Comparison of ENCODE assay signal across 11 cellular contexts in genomic region chrX:48523682-48524081, GRCh38. TPM values are rescaled to one million over a fixed set of nuclear protein-coding genes. Genes with fewer than 3 reads are reported as not detected.
DNase-seq lines count a peak whose midpoint lies in the region; ATAC-seq and TF ChIP-seq lines count a peak whose summit lies in the region.
"Had no signal": no experiment of that assay in that cellular context is flagged by ENCODE, and none has a peak within 500 bp of the region (broad histone marks: within the 10 kb centered on the region; RNA-seq: fewer than 3 reads in every experiment).

No MANE protein-coding gene starts in this region.

- intact Hi-C loops in activated T-helper 2 cell treated with anti-CD3 and anti-CD28 coated beads, Interferon-gamma antibody, Interleukin-2, Interleukin-4, amounts not matched to agents 10 μg/mL and 5 μg/mL and 100 μg/mL, durations not matched to agents 14 hours and 24 hours and 36 hours (cut with micrococcal nuclease), result loop anchor here (5.0 kb wide), 3 partner anchors 46 to 74 kb away; partner anchors contain the start of genes FTSJ1, RBM3 and WDR13
- intact Hi-C loops in natural killer cell (cut with micrococcal nuclease), result loop anchor here (5.0 kb wide), 1 partner anchor 46 kb away; the partner anchor contains the start of gene FTSJ1

- H3K36me3 Mint-ChIP-seq in activated T-helper 2 cell treated with anti-CD3 and anti-CD28 coated beads, Interferon-gamma antibody, Interleukin-2, Interleukin-4, amounts not matched to agents 10 μg/mL and 5 μg/mL and 100 μg/mL, durations not matched to agents 14 hours and 24 hours and 36 hours (ENCODE audit: low read depth), result peaks cover 41% of the 10 kb centered on the region
- no peaks in the 10 kb centered on the region for H3K36me3 Mint-ChIP-seq in natural killer cell

- H3K4me3 Mint-ChIP-seq in activated T-helper 2 cell treated with anti-CD3 and anti-CD28 coated beads, Interferon-gamma antibody, Interleukin-2, Interleukin-4, amounts not matched to agents 10 μg/mL and 5 μg/mL and 100 μg/mL, durations not matched to agents 14 hours and 24 hours and 36 hours (ENCODE audit: low read depth), result peak overlapping the region; percentile 89
- H3K4me3 Mint-ChIP-seq in natural killer cell, result peak overlapping the region; percentile 72

- peak overlapping the region; percentile 68 for H3K4me3 ChIP-seq in HL-60 (replicated peaks; ENCODE audit: insufficient read depth, low read length)

- peak; percentile 15 for DNase-seq in SIG-M5 treated with dmso at 0.1 percent for 504 hours (lab: John Stamatoyannopoulos, UW; ENCODE audit: unreplicated experiment)
- DNase-seq in SIG-M5 (lab: John Stamatoyannopoulos, UW), result no peak
- no peak for DNase-seq in HL-60 (ENCODE audit: low read depth in 1 of 2, low spot score in 1 of 2)
- DNase-seq in activated T-helper 2 cell treated with anti-CD3 and anti-CD28 coated beads, Interferon-gamma antibody, Interleukin-2, Interleukin-4, amounts not matched to agents 10 μg/mL and 5 μg/mL and 100 μg/mL, durations not matched to agents 14 hours and 24 hours and 36 hours (ENCODE audit: low spot score), result no peak
- DNase-seq in natural killer cell, result no peak
- DNase-seq in occipital lobe (lab: John Stamatoyannopoulos, UW), result no peak
- DNase-seq: activated CD4-positive, alpha-beta T cell treated with anti-CD3 and anti-CD28 coated beads, Interleukin-2, amount 50 U/mL, for 48 hours; NCI-H2171 treated with DMSO at 0.1 percent for 48 hours had no signal

- H3K27me3 ChIP-seq in HL-60 (ENCODE audit: insufficient read depth, poor library complexity, severe bottlenecking), result no peaks in the 10 kb centered on the region

- ATAC-seq in natural killer cell, result no peak
- no peak for ATAC-seq in GM18870 (IDR thresholded peaks at IDR 0.05; ENCODE audit: unreplicated experiment)
- no peak for ATAC-seq in GM21723 (IDR thresholded peaks at IDR 0.05; ENCODE audit: unreplicated experiment)

- peaks cover 29% of the 10 kb centered on the region for H3K4me1 Mint-ChIP-seq in activated T-helper 2 cell treated with anti-CD3 and anti-CD28 coated beads, Interferon-gamma antibody, Interleukin-2, Interleukin-4, amounts not matched to agents 10 μg/mL and 5 μg/mL and 100 μg/mL, durations not matched to agents 14 hours and 24 hours and 36 hours (ENCODE audit: low read depth)
- H3K4me1 Mint-ChIP-seq in natural killer cell, result peaks cover 14 to 19% of the 10 kb centered on the region in 2 donors

- H3K27ac Mint-ChIP-seq in activated T-helper 2 cell treated with anti-CD3 and anti-CD28 coated beads, Interferon-gamma antibody, Interleukin-2, Interleukin-4, amounts not matched to agents 10 μg/mL and 5 μg/mL and 100 μg/mL, durations not matched to agents 14 hours and 24 hours and 36 hours, result peak overlapping the region; percentile 62
- peak overlapping the region; percentile 53 to 63 for H3K27ac Mint-ChIP-seq in natural killer cell
- H3K27ac Mint-ChIP-seq: dendritic cell treated with granulocyte-macrophage colony-stimulating factor and Interleukin-4, amounts not matched to agents 40 ng/mL and 50 ng/mL, for 4 days had no signal

- H3K27ac ChIP-seq in HL-60 (replicated peaks), result no peak overlapping the region

- H3K27me3 Mint-ChIP-seq in activated T-helper 2 cell treated with anti-CD3 and anti-CD28 coated beads, Interferon-gamma antibody, Interleukin-2, Interleukin-4, amounts not matched to agents 10 μg/mL and 5 μg/mL and 100 μg/mL, durations not matched to agents 14 hours and 24 hours and 36 hours (ENCODE audit: low read depth), result no peaks in the 10 kb centered on the region
- no peaks in the 10 kb centered on the region for H3K27me3 Mint-ChIP-seq in natural killer cell (ENCODE audit: low read depth in 2 of 2)
- H3K27me3 Mint-ChIP-seq: dendritic cell treated with granulocyte-macrophage colony-stimulating factor and Interleukin-4, amounts not matched to agents 40 ng/mL and 50 ng/mL, for 4 days had no signal

- TF ChIP-seq CTCF in HL-60 (IDR thresholded peaks at IDR 0.05; ENCODE audit: insufficient read depth, low read length) (no peak), natural killer cell (IDR thresholded peaks at IDR 0.05) (no peak)

- H3K9me3 Mint-ChIP-seq in activated T-helper 2 cell treated with anti-CD3 and anti-CD28 coated beads, Interferon-gamma antibody, Interleukin-2, Interleukin-4, amounts not matched to agents 10 μg/mL and 5 μg/mL and 100 μg/mL, durations not matched to agents 14 hours and 24 hours and 36 hours, result no peaks in the 10 kb centered on the region
- H3K9me3 Mint-ChIP-seq in natural killer cell, result no peaks in the 10 kb centered on the region
- H3K9me3 Mint-ChIP-seq: dendritic cell treated with granulocyte-macrophage colony-stimulating factor and Interleukin-4, amounts not matched to agents 40 ng/mL and 50 ng/mL, for 4 days had no signal

RNA-seq across cellular contexts. Expression of gene EBP, which starts 2.1 kb away (rescaled TPM):
- total RNA-seq in activated T-helper 2 cell treated with anti-CD3 and anti-CD28 coated beads, Interferon-gamma antibody, Interleukin-2, Interleukin-4, amounts not matched to agents 10 μg/mL and 5 μg/mL and 100 μg/mL, durations not matched to agents 14 hours and 24 hours and 36 hours, result 209 and 212 TPM in 2 replicates
- total RNA-seq in natural killer cell (100 to 1,000 TPM in 1 of 3 donors, 10 to 100 TPM in 2; 91.6 to 115 (median 97.6) TPM), occipital lobe (43.5 TPM)

RNA-seq across cellular contexts. Expression of gene PORCN, which starts 14.9 kb away (rescaled TPM):
- total RNA-seq in activated T-helper 2 cell treated with anti-CD3 and anti-CD28 coated beads, Interferon-gamma antibody, Interleukin-2, Interleukin-4, amounts not matched to agents 10 μg/mL and 5 μg/mL and 100 μg/mL, durations not matched to agents 14 hours and 24 hours and 36 hours, result 16.5 and 17.7 TPM in 2 replicates
- total RNA-seq in natural killer cell, result 10 to 100 TPM; 29.6 to 33.1 (median 31.1) TPM
- 5.5 TPM for total RNA-seq in occipital lobe

RNA-seq across cellular contexts. Expression of gene TBC1D25, which starts 15.8 kb away (rescaled TPM):
- total RNA-seq in activated T-helper 2 cell treated with anti-CD3 and anti-CD28 coated beads, Interferon-gamma antibody, Interleukin-2, Interleukin-4, amounts not matched to agents 10 μg/mL and 5 μg/mL and 100 μg/mL, durations not matched to agents 14 hours and 24 hours and 36 hours, result 16.0 and 18.3 TPM in 2 replicates
- total RNA-seq in natural killer cell, result 10 to 100 TPM; 34.9 to 41.8 (median 36.1) TPM
- total RNA-seq in occipital lobe, result 6.2 TPM

RNA-seq across cellular contexts. Expression of gene FTSJ1, which starts 47.7 kb away (rescaled TPM):
- total RNA-seq in activated T-helper 2 cell treated with anti-CD3 and anti-CD28 coated beads, Interferon-gamma antibody, Interleukin-2, Interleukin-4, amounts not matched to agents 10 μg/mL and 5 μg/mL and 100 μg/mL, durations not matched to agents 14 hours and 24 hours and 36 hours, result 84.6 and 89.8 TPM in 2 replicates
- total RNA-seq in natural killer cell (10 to 100 TPM; 62.4 to 75.3 (median 67.3) TPM), occipital lobe (36.3 TPM)

RNA-seq across cellular contexts. Expression of gene RBM3, which starts 50.6 kb away (rescaled TPM):
- 345 and 346 TPM in 2 replicates for total RNA-seq in activated T-helper 2 cell treated with anti-CD3 and anti-CD28 coated beads, Interferon-gamma antibody, Interleukin-2, Interleukin-4, amounts not matched to agents 10 μg/mL and 5 μg/mL and 100 μg/mL, durations not matched to agents 14 hours and 24 hours and 36 hours
- 100 to 1,000 TPM; 356 to 419 (median 366) TPM for total RNA-seq in natural killer cell
- 172 TPM for total RNA-seq in occipital lobe
